Comparison of ENCODE assay signal across 1 cellular context in genomic region chr5:150904479-150905311, GRCh38.
TF ChIP-seq lines count a peak whose summit lies in the region.

ZNF300 (minus strand) TSS chr5:150904980; CDS start chr5:150903155, 1,825 bp downstream.

TF ChIP-seq in GM12878, 131 proteins besides CTCF, POLR2A, EP300 and RAD21 (continued from another document):
- TF ChIP-seq E2F4 (IDR thresholded peaks at IDR 0.05; ENCODE audit: low read depth, low read length) (peak; percentile 73), MLLT1 (IDR thresholded peaks at IDR 0.05) (peak; percentile 98), ATF7 (IDR thresholded peaks at IDR 0.05; ENCODE audit: low read depth) (peak; percentile 99), KLF5 (IDR thresholded peaks at IDR 0.05; ENCODE audit: partially characterized antibody) (peak; percentile 97), IKZF1 (conservative IDR thresholded peaks at IDR 0.05) (peak; percentile 39; the same call in 1 of the 2 replicates), CREB1 (IDR thresholded peaks at IDR 0.05; ENCODE audit: low read depth) (no peak), BCLAF1 (IDR thresholded peaks at IDR 0.05) (peak; percentile 88), POU2F2 (IDR thresholded peaks at IDR 0.05; ENCODE audit: borderline replicate concordance, low read depth, low read length) (peak; percentile 22; the same call in 1 of the 3 replicates), SKIL (IDR thresholded peaks at IDR 0.05; ENCODE audit: low read depth, poor library complexity, severe bottlenecking) (peak; percentile 78), PAX8 (IDR thresholded peaks at IDR 0.05) (no peak), ZNF687 (IDR thresholded peaks at IDR 0.05) (no peak), SREBF1 (IDR thresholded peaks at IDR 0.05; ENCODE audit: low read length) (peak; percentile 80), RELB (IDR thresholded peaks at IDR 0.05; ENCODE audit: low read depth) (peak; percentile 68), ZBTB40 (IDR thresholded peaks at IDR 0.05; ENCODE audit: borderline replicate concordance) (peak; percentile 40; the same call in 1 of the 2 replicates), SIN3A (IDR thresholded peaks at IDR 0.05; ENCODE audit: low read depth, low read length) (0 out of 2 replicates have a peak, but pooled peaks have one; percentile 64), PBX3 (IDR thresholded peaks at IDR 0.05; ENCODE audit: insufficient replicate concordance, low read depth, low read length) (no peak), FOXK2 (IDR thresholded peaks at IDR 0.05) (peak; percentile 97), BHLHE40 (IDR thresholded peaks at IDR 0.05; ENCODE audit: borderline replicate concordance in 1 of 2, low read depth in 2 of 2, low read length in 1 of 2) (peak; percentile 87 to 90), NR2C1 (IDR thresholded peaks at IDR 0.05) (peak; percentile 53), CHD1 (IDR thresholded peaks at IDR 0.05; ENCODE audit: low read depth, low read length) (peak; percentile 96), JUND (IDR thresholded peaks at IDR 0.05; ENCODE audit: low read depth, low read length) (peak; percentile 88), GABPA (IDR thresholded peaks at IDR 0.05; ENCODE audit: low read depth) (no peak), MXI1 (IDR thresholded peaks at IDR 0.05; ENCODE audit: low read depth, low read length) (peak; percentile 56; the same call in 1 of the 2 replicates)
